1 cellular context compared by ENCODE assay signal in the genomic region with DNA sequence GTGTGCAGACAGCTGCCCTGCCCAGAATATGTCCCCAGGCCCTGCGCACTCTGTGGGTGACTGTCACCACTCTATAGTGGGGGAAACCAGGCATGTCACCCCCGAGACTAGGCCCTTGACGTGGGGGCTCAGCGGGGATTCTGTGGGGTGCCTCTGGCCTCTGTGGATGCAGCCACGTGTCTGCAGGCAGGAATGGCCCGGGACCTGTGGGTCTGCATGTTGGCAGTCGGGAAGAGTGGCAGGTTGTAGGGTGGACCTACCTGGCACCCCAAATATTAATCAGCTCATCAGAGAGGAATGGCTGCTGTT.
TF ChIP-seq lines count a peak whose summit lies in the region.

No MANE protein-coding gene starts in this region.

TF ChIP-seq in HepG2, 621 proteins besides CTCF, POLR2A, EP300 and RAD21 (continues in another document):
- TF ChIP-seq ZNF878 (CRISPR knock-in tag; IDR thresholded peaks at IDR 0.05), result 0 out of 2 replicates have a peak, but pooled peaks have one; percentile 13
- peak; percentile 3; the same call in 1 of the 2 replicates for TF ChIP-seq ZFX (CRISPR knock-in tag; IDR thresholded peaks at IDR 0.05; ENCODE audit: low read depth)
- TF ChIP-seq, protein P1, sequence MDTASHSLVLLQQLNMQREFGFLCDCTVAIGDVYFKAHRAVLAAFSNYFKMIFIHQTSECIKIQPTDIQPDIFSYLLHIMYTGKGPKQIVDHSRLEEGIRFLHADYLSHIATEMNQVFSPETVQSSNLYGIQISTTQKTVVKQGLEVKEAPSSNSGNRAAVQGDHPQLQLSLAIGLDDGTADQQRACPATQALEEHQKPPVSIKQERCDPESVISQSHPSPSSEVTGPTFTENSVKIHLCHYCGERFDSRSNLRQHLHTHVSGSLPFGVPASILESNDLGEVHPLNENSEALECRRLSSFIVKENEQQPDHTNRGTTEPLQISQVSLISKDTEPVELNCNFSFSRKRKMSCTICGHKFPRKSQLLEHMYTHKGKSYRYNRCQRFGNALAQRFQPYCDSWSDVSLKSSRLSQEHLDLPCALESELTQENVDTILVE (CRISPR knock-in tag; IDR thresholded peaks at IDR 0.05), result no peak
- TF ChIP-seq AGO2 (optimal IDR thresholded peaks at IDR 0.05; ENCODE audit: low read depth, low read length), result no peak
- TF ChIP-seq ZNF879 (CRISPR knock-in tag; IDR thresholded peaks at IDR 0.05), result 0 out of 2 replicates have a peak, but pooled peaks have one; percentile 43
- TF ChIP-seq ZNF556 (CRISPR knock-in tag; IDR thresholded peaks at IDR 0.05; ENCODE audit: borderline replicate concordance), result no peak
- TF ChIP-seq ZNF589 (CRISPR knock-in tag; conservative IDR thresholded peaks at IDR 0.05), result no peak
- TF ChIP-seq ZNF607 (CRISPR knock-in tag; IDR thresholded peaks at IDR 0.05; ENCODE audit: borderline replicate concordance), result 0 out of 2 replicates have a peak, but pooled peaks have one; percentile 37
- TF ChIP-seq FOXK2 (IDR thresholded peaks at IDR 0.05), result no peak
- TF ChIP-seq ZBTB49 (CRISPR knock-in tag; IDR thresholded peaks at IDR 0.05; ENCODE audit: borderline replicate concordance), result no peak
- peak; percentile 62 for TF ChIP-seq ZNF687 (CRISPR knock-in tag; IDR thresholded peaks at IDR 0.05)
- no peak for TF ChIP-seq HNF4A (CRISPR knock-in tag; IDR thresholded peaks at IDR 0.05)
- no peak for TF ChIP-seq JARID2 (CRISPR knock-in tag; IDR thresholded peaks at IDR 0.05; ENCODE audit: insufficient replicate concordance)
- TF ChIP-seq ZNF660 (CRISPR knock-in tag; IDR thresholded peaks at IDR 0.05; ENCODE audit: borderline replicate concordance, low read depth), result no peak
- TF ChIP-seq ZNF549 (CRISPR knock-in tag; IDR thresholded peaks at IDR 0.05), result no peak
- no peak for TF ChIP-seq ZNF503 (CRISPR knock-in tag; IDR thresholded peaks at IDR 0.05)
- no peak for TF ChIP-seq MAZ (IDR thresholded peaks at IDR 0.05; ENCODE audit: borderline replicate concordance, low read depth, low read length)
- no peak for TF ChIP-seq MAZ (CRISPR knock-in tag; IDR thresholded peaks at IDR 0.05; ENCODE audit: low read depth)
- TF ChIP-seq ZNF33B (CRISPR knock-in tag; IDR thresholded peaks at IDR 0.05), result no peak
- TF ChIP-seq ZNF333 (CRISPR knock-in tag; IDR thresholded peaks at IDR 0.05; ENCODE audit: borderline replicate concordance), result no peak
- TF ChIP-seq ZNF430 (CRISPR knock-in tag; IDR thresholded peaks at IDR 0.05), result peak; percentile 69; the same call in 1 of the 2 replicates
- no peak for TF ChIP-seq ZBTB3 (CRISPR knock-in tag; IDR thresholded peaks at IDR 0.05; ENCODE audit: borderline replicate concordance, low read depth)
- TF ChIP-seq BCL3 (CRISPR knock-in tag; IDR thresholded peaks at IDR 0.05), result no peak
- TF ChIP-seq ZNF513 (CRISPR knock-in tag; conservative IDR thresholded peaks at IDR 0.05), result no peak
- no peak for TF ChIP-seq ARID2 (CRISPR knock-in tag; IDR thresholded peaks at IDR 0.05; ENCODE audit: borderline replicate concordance)
- 0 out of 2 replicates have a peak, but pooled peaks have one; percentile 2 for TF ChIP-seq PHF8 (CRISPR knock-in tag; IDR thresholded peaks at IDR 0.05)
- TF ChIP-seq GRHL1 (CRISPR knock-in tag; conservative IDR thresholded peaks at IDR 0.05), result no peak
- TF ChIP-seq ZNF773 (CRISPR knock-in tag; IDR thresholded peaks at IDR 0.05; ENCODE audit: borderline replicate concordance), result no peak
- TF ChIP-seq BATF2 (CRISPR knock-in tag; IDR thresholded peaks at IDR 0.05), result no peak
- TF ChIP-seq ZMAT3 (CRISPR knock-in tag; conservative IDR thresholded peaks at IDR 0.05), result no peak
- no peak for TF ChIP-seq MIER3 (CRISPR knock-in tag; IDR thresholded peaks at IDR 0.05; ENCODE audit: borderline replicate concordance)
- no peak for TF ChIP-seq SMAD9 (CRISPR knock-in tag; IDR thresholded peaks at IDR 0.05)
- peak; percentile 36; the same call in 1 of the 2 replicates for TF ChIP-seq RBFOX2 (IDR thresholded peaks at IDR 0.05; ENCODE audit: low read depth, low read length)
- TF ChIP-seq NR2F2 (IDR thresholded peaks at IDR 0.05; ENCODE audit: borderline replicate concordance, low read depth), result no peak
- no peak for TF ChIP-seq GATAD1 (CRISPR knock-in tag; IDR thresholded peaks at IDR 0.05)
- TF ChIP-seq FOXP1 (IDR thresholded peaks at IDR 0.05), result no peak
- TF ChIP-seq FOXP1 (CRISPR knock-in tag; IDR thresholded peaks at IDR 0.05), result no peak
- no peak for TF ChIP-seq ZNF232 (CRISPR knock-in tag; IDR thresholded peaks at IDR 0.05; ENCODE audit: borderline replicate concordance)
- TF ChIP-seq HDAC6 (IDR thresholded peaks at IDR 0.05; ENCODE audit: low read depth, low read length), result no peak
- TF ChIP-seq EED (CRISPR knock-in tag; IDR thresholded peaks at IDR 0.05), result 0 out of 2 replicates have a peak, but pooled peaks have one; percentile 35
- no peak for TF ChIP-seq PRDM10 (CRISPR knock-in tag; IDR thresholded peaks at IDR 0.05; ENCODE audit: low read depth)
- TF ChIP-seq ZNF782 (CRISPR knock-in tag; IDR thresholded peaks at IDR 0.05; ENCODE audit: borderline replicate concordance), result no peak
- TF ChIP-seq ZNF761 (CRISPR knock-in tag; conservative IDR thresholded peaks at IDR 0.05), result no peak
- TF ChIP-seq POLR2AphosphoS2 (IDR thresholded peaks at IDR 0.05; ENCODE audit: low read depth, low read length), result no peak
- TF ChIP-seq TMF1 (CRISPR knock-in tag; IDR thresholded peaks at IDR 0.05; ENCODE audit: low read depth), result no peak
- TF ChIP-seq ZNF775 (CRISPR knock-in tag; IDR thresholded peaks at IDR 0.05; ENCODE audit: borderline replicate concordance), result no peak
